ENCODE assay signal across 16 cellular contexts in the genomic region with DNA sequence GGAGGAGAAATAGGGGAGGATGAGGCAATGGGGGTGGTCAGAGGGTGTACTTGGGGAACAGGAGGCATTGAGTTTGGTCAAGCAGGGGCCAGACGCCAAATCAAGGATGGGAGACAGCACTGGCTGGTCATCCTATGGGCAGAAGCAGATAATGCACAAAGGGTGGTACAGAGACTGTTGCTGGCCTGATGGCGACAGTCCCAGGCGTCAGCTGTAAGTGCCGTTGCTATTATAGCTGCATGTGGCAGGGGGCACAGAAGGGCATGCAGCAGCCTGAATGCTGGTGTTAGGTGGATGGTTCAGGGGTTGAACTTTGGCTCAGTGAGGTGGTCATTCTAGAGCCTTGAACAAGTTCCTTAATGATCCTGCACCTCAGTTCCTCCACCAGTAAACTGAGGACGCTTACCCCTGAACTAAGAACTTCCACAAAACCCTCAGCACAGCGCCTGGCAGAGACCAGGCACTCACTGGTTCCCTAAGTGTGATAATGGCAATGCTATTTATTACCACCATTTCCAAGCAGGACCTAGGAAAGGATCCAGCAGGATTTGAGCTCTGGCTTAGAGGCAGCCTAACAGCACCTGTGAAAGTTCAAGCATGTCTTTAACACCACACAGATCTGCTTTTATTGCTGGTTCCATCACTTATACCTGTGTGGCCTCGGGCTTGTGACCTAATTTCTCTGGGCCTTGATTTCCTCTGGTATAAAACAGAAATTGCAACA.
DNase-seq lines count a peak whose midpoint lies in the region; ATAC-seq and TF ChIP-seq lines count a peak whose summit lies in the region.
"Had no signal": no experiment of that assay in that cellular context is flagged by ENCODE, and none has a peak within 500 bp of the region (broad histone marks: within the 10 kb centered on the region; RNA-seq: fewer than 3 reads in every experiment).

No MANE protein-coding gene starts in this region.

- H3K9me3 ChIP-seq in right cardiac atrium (ENCODE audit: control insufficient read depth, low read length), result no peaks in the 10 kb centered on the region

- CTCF ChIA-PET in activated CD4-positive, alpha-beta memory T cell treated with anti-CD3 and anti-CD28 coated beads for 36 hours (lab: Charles Lee), result no interaction called here

- POLR2A ChIA-PET in activated CD4-positive, alpha-beta memory T cell treated with anti-CD3 and anti-CD28 coated beads for 36 hours (lab: Charles Lee), result no interaction called here

- no peaks in the 10 kb centered on the region for H3K27me3 Mint-ChIP-seq in activated CD4-positive, alpha-beta memory T cell treated with anti-CD3 and anti-CD28 coated beads for 36 hours

- H3K4me1 ChIP-seq in right cardiac atrium (ENCODE audit: control insufficient read depth, insufficient read depth, low read length), result no peaks in the 10 kb centered on the region

- H3K27ac ChIP-seq in right cardiac atrium (ENCODE audit: low read length) (no peak overlapping the region), dorsolateral prefrontal cortex (peak overlapping the region in 26 of 59 donors; percentile 1 to 72 (median 28))
- H3K27ac ChIP-seq: C4-2B had no signal

- no peak for DNase-seq in right cardiac atrium
- DNase-seq in Right ventricle myocardium inferior (ENCODE audit: missing footprints), result no peak
- DNase-seq in dorsolateral prefrontal cortex, result peak in 8 of 10 donors; percentile 14 to 77 (median 49)
- peak; percentile 3 for DNase-seq in occipital lobe (lab: John Stamatoyannopoulos, UW)
- no peak for DNase-seq in activated CD4-positive, alpha-beta memory T cell treated with anti-CD3 and anti-CD28 coated beads for 36 hours
- DNase-seq in NK-92 (lab: John Stamatoyannopoulos, UW; ENCODE audit: unreplicated experiment), result no peak
- DNase-seq: GOT3, KBM-7, NCI-H1417, NCI-H187, NCI-H226, NCI-H524, NCI-H82, SIG-M5 had no signal

- no peak overlapping the region for H3K4me3 Mint-ChIP-seq in activated CD4-positive, alpha-beta memory T cell treated with anti-CD3 and anti-CD28 coated beads for 36 hours

- H3K27me3 ChIP-seq in right cardiac atrium (ENCODE audit: control insufficient read depth, insufficient read depth), result no peaks in the 10 kb centered on the region
- no peaks in the 10 kb centered on the region for H3K27me3 ChIP-seq in dorsolateral prefrontal cortex

- ATAC-seq in right cardiac atrium (peak; percentile 36 to 45), Right ventricle myocardium inferior (no peak), HG03196 (IDR thresholded peaks at IDR 0.05; ENCODE audit: unreplicated experiment) (no peak)

- no peaks in the 10 kb centered on the region for H3K4me1 Mint-ChIP-seq in activated CD4-positive, alpha-beta memory T cell treated with anti-CD3 and anti-CD28 coated beads for 36 hours (ENCODE audit: low read depth)

- WGBS in right cardiac atrium, result 84% methylated on average over 7 of the region's 7 CpGs

- no peak overlapping the region for H3K4me3 ChIP-seq in right cardiac atrium (ENCODE audit: low read length)
- no peak overlapping the region for H3K4me3 ChIP-seq in dorsolateral prefrontal cortex

- TF ChIP-seq CTCF in dorsolateral prefrontal cortex (IDR thresholded peaks at IDR 0.05 in 54 of 56, conservative IDR thresholded peaks at IDR 0.05 in 2 of 56; ENCODE audit: low read depth in 1 of 56, partially characterized antibody in 56 of 56), result peak in 6 of 56 donors; percentile 10 to 27 (median 18)

- H3K9me3 Mint-ChIP-seq in activated CD4-positive, alpha-beta memory T cell treated with anti-CD3 and anti-CD28 coated beads for 36 hours, result no peaks in the 10 kb centered on the region

- H3K36me3 Mint-ChIP-seq in activated CD4-positive, alpha-beta memory T cell treated with anti-CD3 and anti-CD28 coated beads for 36 hours, result peaks cover 13% of the 10 kb centered on the region

- H3K27ac Mint-ChIP-seq in activated CD4-positive, alpha-beta memory T cell treated with anti-CD3 and anti-CD28 coated beads for 36 hours, result no peak overlapping the region

- intact Hi-C loops in right cardiac atrium (cut with DNase I), result no loop called here
- intact Hi-C loops in Right ventricle myocardium inferior (cut with DNase I), result no loop called here
- intact Hi-C loops in dorsolateral prefrontal cortex (cut with DNase I), result no loop called here
- intact Hi-C loops in activated CD4-positive, alpha-beta memory T cell treated with anti-CD3 and anti-CD28 coated beads for 36 hours (cut with micrococcal nuclease), result no loop called here

Comparison
In these comparisons a context has a peak if more than half of its experiments do, and no peak if none do; other contexts are left out.
1. ATAC-seq: peak in right cardiac atrium (2 of 2); none in Right ventricle myocardium inferior (single experiment) and HG03196 (single experiment).
2. DNase-seq: peak in dorsolateral prefrontal cortex (8 of 10) and occipital lobe (single experiment); none in right cardiac atrium (0 of 3), Right ventricle myocardium inferior (single experiment), activated CD4-positive, alpha-beta memory T cell treated with anti-CD3 and anti-CD28 coated beads for 36 hours (single experiment) and NK-92 (single experiment).